Comparison of ENCODE assay signal across 3 cellular contexts in the genomic region with DNA sequence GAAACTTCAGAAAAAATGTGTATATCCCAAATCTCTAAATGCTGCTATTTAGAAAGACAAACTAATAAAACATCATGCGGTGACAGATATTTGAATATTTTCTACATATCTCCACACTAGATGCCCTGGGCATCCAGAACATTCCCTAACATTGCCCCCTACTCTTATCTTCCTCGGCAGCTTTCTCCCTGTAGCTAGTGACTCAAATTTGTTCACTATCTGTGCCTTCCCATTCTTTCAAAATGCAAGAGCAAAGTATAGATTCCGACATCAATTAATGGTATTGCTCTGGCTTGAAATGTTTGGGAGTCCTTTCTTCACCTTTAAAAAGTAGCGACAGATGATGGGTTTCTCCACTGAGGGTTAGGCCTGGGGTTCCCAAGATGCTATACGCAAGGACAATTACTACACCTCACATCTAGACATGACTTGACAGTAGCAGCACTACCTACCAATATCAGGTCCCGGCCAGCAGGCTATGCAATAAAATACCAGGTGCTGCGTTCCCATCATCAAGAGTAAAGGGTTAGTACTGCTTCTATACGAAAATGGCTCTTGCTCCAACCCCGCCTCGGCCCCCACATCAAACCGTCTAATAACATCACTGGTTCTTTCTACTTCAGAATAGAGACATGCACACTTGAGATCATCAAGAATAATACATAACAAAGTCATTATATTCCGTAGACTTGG.
TF ChIP-seq lines count a peak whose summit lies in the region.

No MANE protein-coding gene starts in this region.

TF ChIP-seq in A549, 52 proteins besides CTCF, POLR2A, EP300 and RAD21:
- no peak for TF ChIP-seq MAZ (IDR thresholded peaks at IDR 0.05; ENCODE audit: borderline replicate concordance, low read depth, low read length)
- TF ChIP-seq MYC (IDR thresholded peaks at IDR 0.05; ENCODE audit: borderline replicate concordance, low read length): no peak
- no peak for TF ChIP-seq HOXB13 (CRISPR knock-in tag; IDR thresholded peaks at IDR 0.05; ENCODE audit: low read depth)

TF ChIP-seq in IMR-90, 13 proteins besides CTCF, POLR2A, EP300 and RAD21:
- TF ChIP-seq FOS (IDR thresholded peaks at IDR 0.05; ENCODE audit: low read depth, low read length) (no peak), NFE2L2 (IDR thresholded peaks at IDR 0.05; ENCODE audit: low read depth, low read length) (no peak), MXI1 (IDR thresholded peaks at IDR 0.05; ENCODE audit: borderline replicate concordance, low read depth, low read length) (no peak), RCOR1 (IDR thresholded peaks at IDR 0.05; ENCODE audit: insufficient replicate concordance, low read length) (no peak), MAZ (IDR thresholded peaks at IDR 0.05; ENCODE audit: borderline replicate concordance, low read depth, low read length) (no peak), CHD1 (IDR thresholded peaks at IDR 0.05; ENCODE audit: low read depth, low read length) (no peak), BHLHE40 (IDR thresholded peaks at IDR 0.05; ENCODE audit: low read depth, low read length) (no peak), RFX5 (IDR thresholded peaks at IDR 0.05; ENCODE audit: low read depth, low read length) (no peak), CEBPB (IDR thresholded peaks at IDR 0.05; ENCODE audit: low read depth, low read length) (no peak), SMC3 (IDR thresholded peaks at IDR 0.05; ENCODE audit: low read depth, low read length) (no peak), MAFK (IDR thresholded peaks at IDR 0.05; ENCODE audit: low read depth, low read length) (no peak)
- TF ChIP-seq, protein P1, sequence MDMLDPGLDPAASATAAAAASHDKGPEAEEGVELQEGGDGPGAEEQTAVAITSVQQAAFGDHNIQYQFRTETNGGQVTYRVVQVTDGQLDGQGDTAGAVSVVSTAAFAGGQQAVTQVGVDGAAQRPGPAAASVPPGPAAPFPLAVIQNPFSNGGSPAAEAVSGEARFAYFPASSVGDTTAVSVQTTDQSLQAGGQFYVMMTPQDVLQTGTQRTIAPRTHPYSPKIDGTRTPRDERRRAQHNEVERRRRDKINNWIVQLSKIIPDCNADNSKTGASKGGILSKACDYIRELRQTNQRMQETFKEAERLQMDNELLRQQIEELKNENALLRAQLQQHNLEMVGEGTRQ (IDR thresholded peaks at IDR 0.05; ENCODE audit: low read depth, low read length): no peak
- TF ChIP-seq, protein P2, sequence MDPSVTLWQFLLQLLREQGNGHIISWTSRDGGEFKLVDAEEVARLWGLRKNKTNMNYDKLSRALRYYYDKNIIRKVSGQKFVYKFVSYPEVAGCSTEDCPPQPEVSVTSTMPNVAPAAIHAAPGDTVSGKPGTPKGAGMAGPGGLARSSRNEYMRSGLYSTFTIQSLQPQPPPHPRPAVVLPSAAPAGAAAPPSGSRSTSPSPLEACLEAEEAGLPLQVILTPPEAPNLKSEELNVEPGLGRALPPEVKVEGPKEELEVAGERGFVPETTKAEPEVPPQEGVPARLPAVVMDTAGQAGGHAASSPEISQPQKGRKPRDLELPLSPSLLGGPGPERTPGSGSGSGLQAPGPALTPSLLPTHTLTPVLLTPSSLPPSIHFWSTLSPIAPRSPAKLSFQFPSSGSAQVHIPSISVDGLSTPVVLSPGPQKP (IDR thresholded peaks at IDR 0.05; ENCODE audit: borderline replicate concordance, low read depth, low read length): no peak

TF ChIP-seq in neural cell, 6 proteins besides CTCF, POLR2A, EP300 and RAD21:
- TF ChIP-seq POLR2AphosphoS5 (IDR thresholded peaks at IDR 0.05): no peak
- TF ChIP-seq EZH2 (IDR thresholded peaks at IDR 0.05; ENCODE audit: borderline replicate concordance, insufficient read depth, low read length, poor library complexity, severe bottlenecking): no peak
- TF ChIP-seq SMC3 (conservative IDR thresholded peaks at IDR 0.05; ENCODE audit: poor library complexity): no peak
- no peak for TF ChIP-seq TAF1 (IDR thresholded peaks at IDR 0.05; ENCODE audit: low read depth)
- TF ChIP-seq, protein P3, sequence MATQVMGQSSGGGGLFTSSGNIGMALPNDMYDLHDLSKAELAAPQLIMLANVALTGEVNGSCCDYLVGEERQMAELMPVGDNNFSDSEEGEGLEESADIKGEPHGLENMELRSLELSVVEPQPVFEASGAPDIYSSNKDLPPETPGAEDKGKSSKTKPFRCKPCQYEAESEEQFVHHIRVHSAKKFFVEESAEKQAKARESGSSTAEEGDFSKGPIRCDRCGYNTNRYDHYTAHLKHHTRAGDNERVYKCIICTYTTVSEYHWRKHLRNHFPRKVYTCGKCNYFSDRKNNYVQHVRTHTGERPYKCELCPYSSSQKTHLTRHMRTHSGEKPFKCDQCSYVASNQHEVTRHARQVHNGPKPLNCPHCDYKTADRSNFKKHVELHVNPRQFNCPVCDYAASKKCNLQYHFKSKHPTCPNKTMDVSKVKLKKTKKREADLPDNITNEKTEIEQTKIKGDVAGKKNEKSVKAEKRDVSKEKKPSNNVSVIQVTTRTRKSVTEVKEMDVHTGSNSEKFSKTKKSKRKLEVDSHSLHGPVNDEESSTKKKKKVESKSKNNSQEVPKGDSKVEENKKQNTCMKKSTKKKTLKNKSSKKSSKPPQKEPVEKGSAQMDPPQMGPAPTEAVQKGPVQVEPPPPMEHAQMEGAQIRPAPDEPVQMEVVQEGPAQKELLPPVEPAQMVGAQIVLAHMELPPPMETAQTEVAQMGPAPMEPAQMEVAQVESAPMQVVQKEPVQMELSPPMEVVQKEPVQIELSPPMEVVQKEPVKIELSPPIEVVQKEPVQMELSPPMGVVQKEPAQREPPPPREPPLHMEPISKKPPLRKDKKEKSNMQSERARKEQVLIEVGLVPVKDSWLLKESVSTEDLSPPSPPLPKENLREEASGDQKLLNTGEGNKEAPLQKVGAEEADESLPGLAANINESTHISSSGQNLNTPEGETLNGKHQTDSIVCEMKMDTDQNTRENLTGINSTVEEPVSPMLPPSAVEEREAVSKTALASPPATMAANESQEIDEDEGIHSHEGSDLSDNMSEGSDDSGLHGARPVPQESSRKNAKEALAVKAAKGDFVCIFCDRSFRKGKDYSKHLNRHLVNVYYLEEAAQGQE (IDR thresholded peaks at IDR 0.05; ENCODE audit: borderline replicate concordance): no peak
- TF ChIP-seq MXI1 (conservative IDR thresholded peaks at IDR 0.05; ENCODE audit: poor library complexity, severe bottlenecking): no peak
